In genomic region chr4:168708108-168708507, GRCh38 we compare ENCODE assay signal across 22 cellular contexts.
DNase-seq lines count a peak whose midpoint lies in the region; ATAC-seq, FAIRE-seq and TF ChIP-seq lines count a peak whose summit lies in the region.
"Had no signal": no experiment of that assay in that cellular context is flagged by ENCODE, and none has a peak within 500 bp of the region (broad histone marks: within the 10 kb centered on the region; RNA-seq: fewer than 3 reads in every experiment).

No MANE protein-coding gene starts in this region.

- no peak overlapping the region for H3K9ac ChIP-seq in HepG2 (ENCODE audit: insufficient read depth, low read depth, low read length)
- H3K9ac ChIP-seq in colonic mucosa (ENCODE audit: low read depth in 2 of 2, low read length in 2 of 2): no peak overlapping the region
- H3K9ac ChIP-seq: BLaER1 had no signal

- H3K36me3 ChIP-seq in HepG2 (replicated peaks in 1 of 2; ENCODE audit: control insufficient read depth in 1 of 2, insufficient read depth in 2 of 2, low read length in 2 of 2) (no peaks in the 10 kb centered on the region), right lobe of liver (no peaks in the 10 kb centered on the region), colonic mucosa (no peaks in the 10 kb centered on the region)
- H3K36me3 ChIP-seq: BLaER1 had no signal

- 0 out of 5 replicates have a peak, but pooled peaks cover 0 to 3% of the 10 kb centered on the region in 2 experiments for H3K27me3 ChIP-seq in HepG2 (ENCODE audit: control insufficient read depth in 1 of 2, insufficient read depth in 2 of 2, low read length in 2 of 2)
- H3K27me3 ChIP-seq in right lobe of liver: no peaks in the 10 kb centered on the region
- no peaks in the 10 kb centered on the region for H3K27me3 ChIP-seq in foreskin keratinocyte
- no peaks in the 10 kb centered on the region for H3K27me3 ChIP-seq in colonic mucosa
- H3K27me3 ChIP-seq: BLaER1 had no signal

- CTCF ChIA-PET in HepG2 (lab: Yijun Ruan, JAX; ENCODE audit: low intra/inter-chr PET ratio, low total read pairs): no interaction called here

- no peak for ATAC-seq in HepG2
- no peak for ATAC-seq in right lobe of liver
- ATAC-seq in foreskin keratinocyte: peak; percentile 71
- ATAC-seq: CD8-positive, alpha-beta T cell; GM12878 had no signal

- intact Hi-C loops in HepG2 (cut with micrococcal nuclease; ENCODE audit: unreplicated experiment): no loop called here
- intact Hi-C loops in right lobe of liver (cut with DNase I): no loop called here
- intact Hi-C loops in colonic mucosa (cut with DNase I): no loop called here

- no peaks in the 10 kb centered on the region for H3K4me1 ChIP-seq in HepG2 (ENCODE audit: insufficient read depth, low read length)
- H3K4me1 ChIP-seq in right lobe of liver: no peaks in the 10 kb centered on the region
- peaks cover 2% of the 10 kb centered on the region for H3K4me1 ChIP-seq in foreskin keratinocyte
- H3K4me1 ChIP-seq in colonic mucosa: no peaks in the 10 kb centered on the region

- H3K27ac ChIP-seq in HepG2 (ENCODE audit: extremely low read length, insufficient read depth, low read length) (no peak overlapping the region), right lobe of liver (no peak overlapping the region), foreskin keratinocyte (no peak overlapping the region), colonic mucosa (no peak overlapping the region)
- H3K27ac ChIP-seq: BLaER1 had no signal

- H3K9me3 ChIP-seq in HepG2 (ENCODE audit: low read length): no peaks in the 10 kb centered on the region
- H3K9me3 ChIP-seq in right lobe of liver: no peaks in the 10 kb centered on the region
- no peaks in the 10 kb centered on the region for H3K9me3 ChIP-seq in colonic mucosa
- H3K9me3 ChIP-seq: A549, BLaER1 had no signal

- POLR2A ChIA-PET in HepG2 (lab: Yijun Ruan, JAX): no interaction called here

- no peak overlapping the region for H2AFZ ChIP-seq in HepG2 (ENCODE audit: low read length)

- no peak for TF ChIP-seq RAD21 in HepG2 (CRISPR knock-in tag; IDR thresholded peaks at IDR 0.05)

- TF ChIP-seq EP300 in HepG2 (IDR thresholded peaks at IDR 0.05; ENCODE audit: low read depth in 2 of 2, low read length in 2 of 2) (no peak), HepG2 (CRISPR knock-in tag; IDR thresholded peaks at IDR 0.05; ENCODE audit: borderline replicate concordance) (no peak)

- DNase-seq in HepG2 (ENCODE audit: low spot score) (no peak), right lobe of liver (no peak), RPMI7951 (ENCODE audit: low read depth) (peak; percentile 53), foreskin keratinocyte (no peak), UCSD-AML1 (lab: John Stamatoyannopoulos, UW; ENCODE audit: unreplicated experiment) (no peak), colonic mucosa (no peak), HTR-8/SVneo (ENCODE audit: insufficient read length, low spot score) (no peak), GM19240 (ENCODE audit: insufficient read length, low spot score) (no peak)
- DNase-seq: Calu3; CD8-positive, alpha-beta T cell; KG1; NCI-H1048; NCI-H1436; NCI-H1930; NCI-H345; NCI-H524 treated with DMSO at 0.1 percent for 48 hours; Right ventricle myocardium superior had no signal

- 29% methylated on average over 4 of the region's 4 CpGs for WGBS in HepG2 (ENCODE audit: low lambda C conversion rate)
- WGBS in right lobe of liver (ENCODE audit: insufficient coverage, low coverage, low lambda C conversion rate, missing lambda C conversion rate): 91% methylated on average over 4 of the region's 4 CpGs

- no peaks in the 10 kb centered on the region for H4K20me1 ChIP-seq in HepG2 (ENCODE audit: insufficient read depth, low read length)
- H4K20me1 ChIP-seq: BLaER1 had no signal

- H3K4me3 ChIP-seq in HepG2 (replicated peaks in 1 of 3; ENCODE audit: insufficient read depth in 1 of 3, low read depth in 2 of 3, low read length in 3 of 3) (no peak overlapping the region), right lobe of liver (no peak overlapping the region), colonic mucosa (no peak overlapping the region)
- H3K4me3 ChIP-seq: A549, BLaER1, GM12878 had no signal

- in situ Hi-C loops in HepG2 (cut with HindIII; ENCODE audit: extremely low pct_ligation_motif_present, low pct_unique_long_range_greater_than_20kb): no loop called here

- FAIRE-seq in HepG2 (lab: Jason Lieb, UNC) (no peak), HTR-8/SVneo (lab: Jason Lieb, UNC) (no peak)
- FAIRE-seq: A549, GM12878, GM19239, H1 had no signal

- TF ChIP-seq CTCF in HepG2 (CRISPR knock-in tag; IDR thresholded peaks at IDR 0.05) (no peak), right lobe of liver (IDR thresholded peaks at IDR 0.05) (no peak), foreskin keratinocyte (conservative IDR thresholded peaks at IDR 0.05) (no peak), colonic mucosa (IDR thresholded peaks at IDR 0.05) (no peak)

- H3K79me2 ChIP-seq in HepG2 (ENCODE audit: insufficient read depth, low read length): no peaks in the 10 kb centered on the region

- BruUV-seq in HepG2 (replicated peaks; lab: Mats Ljungman, UMichigan): no TSS peak

- no peak overlapping the region for H3K4me2 ChIP-seq in HepG2 (ENCODE audit: low read depth, low read length)
- H3K4me2 ChIP-seq: A549, BLaER1 had no signal

- TF ChIP-seq POLR2A in HepG2 (IDR thresholded peaks at IDR 0.05; ENCODE audit: insufficient read depth in 1 of 2, low read depth in 2 of 2, low read length in 2 of 2): no peak
- no peak for TF ChIP-seq POLR2A in right lobe of liver (IDR thresholded peaks at IDR 0.05)

TF ChIP-seq in HepG2, 621 proteins besides CTCF, POLR2A, EP300 and RAD21:
- TF ChIP-seq CREB1 (IDR thresholded peaks at IDR 0.05): peak; percentile 53
- TF ChIP-seq CREB1 (CRISPR knock-in tag; IDR thresholded peaks at IDR 0.05): no peak
- TF ChIP-seq POLR2G (IDR thresholded peaks at IDR 0.05; ENCODE audit: low read depth, low read length): no peak
TF ChIP-seq in HepG2: peak in this region for 1.
